8 cellular contexts compared by ENCODE assay signal in the genomic region with DNA sequence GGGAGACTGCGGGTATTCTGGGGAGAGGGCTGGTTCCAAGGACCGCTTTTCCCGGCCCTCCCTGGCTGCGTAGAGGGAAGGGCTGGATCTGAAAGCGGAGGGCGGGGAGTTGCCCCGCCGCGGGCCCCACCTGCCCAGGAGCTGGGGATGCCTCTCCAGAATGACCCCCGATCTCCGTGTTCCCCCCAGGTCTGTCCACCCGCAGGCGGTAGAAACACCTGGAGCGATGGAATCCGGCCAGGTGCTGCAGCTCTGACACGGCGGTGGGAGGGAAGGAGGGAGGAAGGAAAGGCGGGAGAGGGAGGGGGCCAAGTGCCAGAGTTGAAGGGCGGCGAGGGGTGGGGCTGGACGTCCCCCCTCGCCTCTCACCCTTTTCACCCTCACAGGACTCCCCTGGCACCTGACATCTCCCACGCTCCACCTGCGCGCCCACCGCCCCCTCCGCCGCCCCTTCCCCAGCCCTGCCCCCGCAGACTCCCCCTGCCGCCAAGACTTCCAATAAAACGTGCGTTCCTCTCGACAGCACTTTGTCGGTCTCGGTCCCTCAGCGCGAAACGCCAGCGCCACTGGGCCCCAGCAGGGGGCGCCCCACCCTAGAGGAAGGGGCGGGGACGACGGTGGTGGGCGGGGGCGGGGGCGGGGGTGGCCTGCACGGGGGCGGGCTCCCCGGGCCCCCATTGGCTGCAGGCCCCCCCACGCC. TPM values are rescaled to one million over a fixed set of nuclear protein-coding genes. Genes with fewer than 3 reads are reported as not detected.
DNase-seq lines count a peak whose midpoint lies in the region; ATAC-seq and TF ChIP-seq lines count a peak whose summit lies in the region.

No MANE protein-coding gene starts in this region.

- peak overlapping the region; percentile 79 for H2AFZ ChIP-seq in neuronal stem cell (ENCODE audit: low read length)

- no peaks in the 10 kb centered on the region for H3K9me2 ChIP-seq in DOHH2 (replicated peaks; ENCODE audit: control insufficient read depth, low read length)

- H4K91ac ChIP-seq in neuronal stem cell (ENCODE audit: low read depth, low read length, poor library complexity), result no peak overlapping the region

- H3K27me3 ChIP-seq in DOHH2 (ENCODE audit: control insufficient read depth, low read length) (peaks cover 25% of the 10 kb centered on the region), endodermal cell (ENCODE audit: control insufficient read depth, insufficient read depth, low read length, poor library complexity, severe bottlenecking) (peaks cover 53% of the 10 kb centered on the region), neuronal stem cell (ENCODE audit: control insufficient read depth in 3 of 3, insufficient read depth in 3 of 3, low read depth in 1 of 3, low read length in 3 of 3) (peaks cover 2 to 86% (median 41%) of the 10 kb centered on the region in 3 experiments), upper lobe of left lung (peaks cover 0 to 13% (median 4%) of the 10 kb centered on the region in 4 donors)

- no peaks in the 10 kb centered on the region for H3K36me3 ChIP-seq in DOHH2 (ENCODE audit: control insufficient read depth, low read length)
- no peaks in the 10 kb centered on the region for H3K36me3 ChIP-seq in endodermal cell (ENCODE audit: control insufficient read depth, insufficient read depth, low read length)
- no peaks in the 10 kb centered on the region for H3K36me3 ChIP-seq in neuronal stem cell (replicated peaks in 1 of 2; ENCODE audit: control insufficient read depth in 2 of 2, insufficient read depth in 2 of 2, low read length in 2 of 2)
- no peaks in the 10 kb centered on the region for H3K36me3 ChIP-seq in upper lobe of left lung

- peak overlapping the region; percentile 47 for H3K4me3 Mint-ChIP-seq in endodermal cell

- peak overlapping the region; percentile 12 for H2BK15ac ChIP-seq in neuronal stem cell (ENCODE audit: low read length)

- no peak overlapping the region for H4K8ac ChIP-seq in neuronal stem cell (ENCODE audit: low read depth, low read length)

- peak; percentile 36 for TF ChIP-seq CTCF in DOHH2 (IDR thresholded peaks at IDR 0.05; ENCODE audit: low read depth, low read length, poor library complexity, severe bottlenecking)
- peak; percentile 83 for TF ChIP-seq CTCF in endodermal cell (conservative IDR thresholded peaks at IDR 0.05)
- peak in 2 of 6 experiments; percentile 78 to 88 for TF ChIP-seq CTCF in upper lobe of left lung (IDR thresholded peaks at IDR 0.05)

- H3F3A ChIP-seq in DOHH2 (ENCODE audit: control insufficient read depth, insufficient read depth), result peaks cover 8% of the 10 kb centered on the region; the same call in 1 of the 2 replicates

- 0 to 1% methylated on average over 9 to 35 of the region's 50 CpGs for WGBS in endodermal cell (ENCODE audit: insufficient coverage in 1 of 2, insufficient read length in 1 of 2), 2 experiments
- WGBS in neuronal stem cell (ENCODE audit: extremely low coverage in 2 of 2, insufficient read length in 2 of 2, insufficient replicate concordance in 1 of 2), 2 donors, result no CpG with 5 or more reads among the region's 50 CpGs
- WGBS in upper lobe of left lung, 2 donors, result 13% methylated on average over 17 to 25 of the region's 50 CpGs

- H3K79me1 ChIP-seq in neuronal stem cell (ENCODE audit: low read depth, low read length), result no peaks in the 10 kb centered on the region

- H3K9ac ChIP-seq in endodermal cell (ENCODE audit: extremely low read depth, low read length, poor library complexity, severe bottlenecking) (no peak overlapping the region), neuronal stem cell (ENCODE audit: low read depth, low read length, poor library complexity) (peak overlapping the region; percentile 54)

- no peak overlapping the region for H2AK5ac ChIP-seq in neuronal stem cell (ENCODE audit: low read depth, low read length)

- H2BK12ac ChIP-seq in neuronal stem cell (ENCODE audit: low read length), result no peak overlapping the region

- no peaks in the 10 kb centered on the region for H3K79me2 ChIP-seq in DOHH2 (ENCODE audit: control insufficient read depth, low read length)

- DNase-seq in NCI-H1694 treated with DMSO at 0.1 percent for 48 hours (lab: John Stamatoyannopoulos, UW) (peak; percentile 61), endodermal cell (peak; percentile 94), neuronal stem cell (ENCODE audit: low spot score) (no peak), upper lobe of left lung (peak in 1 of 2 donors; percentile 93), SHP77 treated with DMSO at 0.1 percent for 48 hours (lab: John Stamatoyannopoulos, UW) (no peak)
- peak; percentile 33 to 74 for DNase-seq in activated CD8-positive, alpha-beta memory T cell treated with anti-CD3 and anti-CD28 coated beads for 1 hour (ENCODE audit: extremely low read depth in 1 of 2, low read depth in 1 of 2)

- H3K4ac ChIP-seq in neuronal stem cell (ENCODE audit: low read length), result no peak overlapping the region

- H3K4me1 ChIP-seq in DOHH2 (ENCODE audit: control insufficient read depth, low read length) (peaks cover 33% of the 10 kb centered on the region), endodermal cell (ENCODE audit: control insufficient read depth, insufficient read depth, low read length) (no peaks in the 10 kb centered on the region), neuronal stem cell (ENCODE audit: control insufficient read depth in 2 of 2, insufficient read depth in 1 of 2, low read depth in 1 of 2, low read length in 2 of 2) (peaks cover 32% of the 10 kb centered on the region in 2 donors), upper lobe of left lung (peaks cover 22 to 35% (median 30%) of the 10 kb centered on the region in 4 donors)

- peaks cover 42% of the 10 kb centered on the region for H3K27me3 Mint-ChIP-seq in endodermal cell (ENCODE audit: insufficient read depth)

- H3K27ac ChIP-seq in DOHH2 (ENCODE audit: low read depth, low read length) (no peak overlapping the region), endodermal cell (ENCODE audit: low read depth, low read length) (no peak overlapping the region), neuronal stem cell (replicated peaks; ENCODE audit: low read length) (no peak overlapping the region), upper lobe of left lung (no peak overlapping the region)

- H3K4me1 Mint-ChIP-seq in endodermal cell, result peaks cover 11% of the 10 kb centered on the region

- no peak overlapping the region for H3K27ac Mint-ChIP-seq in endodermal cell

- no peak for TF ChIP-seq POLR2A in upper lobe of left lung (IDR thresholded peaks at IDR 0.05)

- ATAC-seq in upper lobe of left lung (ENCODE audit: low FRiP score in 2 of 2) (peak in 1 of 2 donors; percentile 14), GM21576 (IDR thresholded peaks at IDR 0.05; ENCODE audit: unreplicated experiment) (no peak)

- no peaks in the 10 kb centered on the region for H3K9me3 Mint-ChIP-seq in endodermal cell

- no peaks in the 10 kb centered on the region for H4K20me1 ChIP-seq in DOHH2 (ENCODE audit: control insufficient read depth, insufficient read depth, low read depth, low read length)

- peak overlapping the region; percentile 72 for H3K4me3 ChIP-seq in DOHH2 (ENCODE audit: low read length)
- H3K4me3 ChIP-seq in endodermal cell (ENCODE audit: low read length), result peak overlapping the region; percentile 73
- peak overlapping the region in 1 of 2 donors; percentile 73 for H3K4me3 ChIP-seq in neuronal stem cell (ENCODE audit: low read length in 2 of 2)
- peak overlapping the region in 3 of 4 donors; percentile 12 to 36 (median 33) for H3K4me3 ChIP-seq in upper lobe of left lung

- H3K14ac ChIP-seq in neuronal stem cell (ENCODE audit: low read length), result no peak overlapping the region

- no peak for TF ChIP-seq EP300 in upper lobe of left lung (IDR thresholded peaks at IDR 0.05)

- H3K4me2 ChIP-seq in DOHH2 (ENCODE audit: low read length) (peak overlapping the region; percentile 86), neuronal stem cell (ENCODE audit: insufficient read depth, low read length, poor library complexity, severe bottlenecking) (peak overlapping the region; percentile 89)

- H2BK5ac ChIP-seq in neuronal stem cell (ENCODE audit: low read length), result no peak overlapping the region

- no peaks in the 10 kb centered on the region for H3K36me3 Mint-ChIP-seq in endodermal cell (ENCODE audit: low read depth)

- peak overlapping the region; percentile 67 for H3K18ac ChIP-seq in neuronal stem cell (ENCODE audit: low read length)

- no peak overlapping the region for H3K23ac ChIP-seq in neuronal stem cell (ENCODE audit: low read depth, low read length, poor library complexity)

- no peak overlapping the region for H2BK120ac ChIP-seq in neuronal stem cell (ENCODE audit: low read depth, low read length)

- H3K9me3 ChIP-seq in DOHH2 (ENCODE audit: control insufficient read depth, insufficient read depth, low read length) (no peaks in the 10 kb centered on the region), endodermal cell (ENCODE audit: control insufficient read depth, low read length) (no peaks in the 10 kb centered on the region), neuronal stem cell (replicated peaks in 1 of 2; ENCODE audit: control insufficient read depth in 2 of 2, insufficient read depth in 1 of 2, low read depth in 1 of 2, low read length in 2 of 2) (no peaks in the 10 kb centered on the region), upper lobe of left lung (no peaks in the 10 kb centered on the region)

RNA-seq across cellular contexts. Expression of a gene that starts 0.4 kb away (rescaled TPM):
- total RNA-seq in endodermal cell (1 to 10 TPM in 1 of 2 donors, not detected in 1; 1.1 TPM), upper lobe of left lung (under 1 TPM in 1 of 6 donors, not detected in 5; 0.34 TPM)
- polyA plus RNA-seq in endodermal cell (2013, experiment 1 of 2), result 8.2 TPM
- polyA plus RNA-seq in endodermal cell (2013, experiment 2 of 2), result 5.4 TPM
- 2.3 TPM for polyA plus RNA-seq in neuronal stem cell (2013, experiment 1 of 2)
- 2.6 TPM for polyA plus RNA-seq in neuronal stem cell (2013, experiment 2 of 2)

RNA-seq across cellular contexts. Expression of a gene that starts 4.1 kb away (rescaled TPM):
- total RNA-seq in endodermal cell (under 1 TPM in 1 of 2 donors, not detected in 1; 0.75 TPM), upper lobe of left lung (10 to 100 TPM in 4 of 6 donors, 1 to 10 TPM in 2; 3.8 to 64.9 (median 25.2) TPM)
- 2.1 TPM for polyA plus RNA-seq in endodermal cell (2013, experiment 1 of 2)
- 5.6 TPM for polyA plus RNA-seq in endodermal cell (2013, experiment 2 of 2)
- polyA plus RNA-seq in neuronal stem cell (2013, experiment 1 of 2), result 0.85 TPM
- 1.2 TPM for polyA plus RNA-seq in neuronal stem cell (2013, experiment 2 of 2)

RNA-seq across cellular contexts. Expression of a gene that starts 7.8 kb away (rescaled TPM):
- total RNA-seq in endodermal cell (under 1 TPM; 0.27 to 0.37 TPM), upper lobe of left lung (10 to 100 TPM in 2 of 6 donors, 1 to 10 TPM in 4; 3.3 to 25.3 (median 7.1) TPM)
- 8.4 TPM for polyA plus RNA-seq in endodermal cell (2013, experiment 1 of 2)
- polyA plus RNA-seq in endodermal cell (2013, experiment 2 of 2), result 7.0 TPM
- polyA plus RNA-seq in neuronal stem cell (2013, experiment 1 of 2), result 2.0 TPM
- polyA plus RNA-seq in neuronal stem cell (2013, experiment 2 of 2), result 1.8 TPM

RNA-seq across cellular contexts. Expression of a gene that starts 11.9 kb away (rescaled TPM):
- 10 to 100 TPM; 24.0 to 29.6 TPM for total RNA-seq in endodermal cell
- polyA plus RNA-seq in endodermal cell (2013, experiment 1 of 2), result 36.6 TPM
- polyA plus RNA-seq in endodermal cell (2013, experiment 2 of 2), result 27.4 TPM
- polyA plus RNA-seq in neuronal stem cell (2013, experiment 1 of 2), result 47.1 TPM
- polyA plus RNA-seq in neuronal stem cell (2013, experiment 2 of 2), result 45.6 TPM
- total RNA-seq in upper lobe of left lung, result 100 to 1,000 TPM in 2 of 6 donors, 10 to 100 TPM in 4; 40.4 to 153 (median 91.8) TPM

RNA-seq across cellular contexts. Expression of a gene that starts 27.1 kb away (rescaled TPM):
- not detected for total RNA-seq in endodermal cell
- polyA plus RNA-seq in endodermal cell (2013, experiment 1 of 2), result not detected
- polyA plus RNA-seq in endodermal cell (2013, experiment 2 of 2), result 0.99 TPM
- polyA plus RNA-seq in neuronal stem cell (2013, experiment 1 of 2), result 0.07 TPM
- 0.12 TPM for polyA plus RNA-seq in neuronal stem cell (2013, experiment 2 of 2)
- 100 to 1,000 TPM in 5 of 6 donors, 10 to 100 TPM in 1; 94.3 to 236 (median 195) TPM for total RNA-seq in upper lobe of left lung

Comparison
In these comparisons a context has a peak if more than half of its experiments do, and no peak if none do; other contexts are left out.
1. DNase-seq: peak in NCI-H1694 treated with DMSO at 0.1 percent for 48 hours (single experiment), activated CD8-positive, alpha-beta memory T cell treated with anti-CD3 and anti-CD28 coated beads for 1 hour (2 of 2) and endodermal cell (single experiment); none in neuronal stem cell (single experiment) and SHP77 treated with DMSO at 0.1 percent for 48 hours (single experiment).